24 cellular contexts compared by ENCODE assay signal in genomic region chr6:156875062-156875461, GRCh38.
"Had no signal": no experiment of that assay in that cellular context is flagged by ENCODE, and none has a peak within 500 bp of the region (broad histone marks: within the 10 kb centered on the region; RNA-seq: fewer than 3 reads in every experiment).

No MANE protein-coding gene starts in this region.

- DNase-seq: activated CD4-positive, alpha-beta T cell treated with anti-CD3 and anti-CD28 coated beads for 1 hour; activated CD4-positive, alpha-beta T cell treated with anti-CD3 and anti-CD28 coated beads, Interleukin-2, amount 50 U/mL, for 48 hours; activated effector memory CD4-positive, alpha-beta T cell treated with anti-CD3 and anti-CD28 coated beads, Interleukin-2, amount 50 U/mL, for 16 hours; activated T-cell treated with anti-CD3 and anti-CD28 coated beads, Interleukin-2, amount 50 U/mL, for 4 hours; cerebellar nuclear complex; cortex of kidney; erythroblast; foreskin melanocyte; glutamatergic neuron; hippocampal formation; islet precursor cell; left colon; lower lobe of right lung; nephron progenitor cell; occipital lobe; posterior cingulate gyrus; retina; stimulated activated CD4-positive, alpha-beta T cell treated with anti-CD3 and anti-CD28 coated beads, Interleukin-12 subunit alpha, Interleukin-12 subunit beta, amount 100 ng/mL, for 4 hours; stimulated activated CD4-positive, alpha-beta T cell treated with anti-CD3 and anti-CD28 coated beads, Interleukin-1b, Interleukin-23, amount 100 ng/mL, for 48 hours; stomach; WERI-Rb-1 had no signal

- H3K4me3 Mint-ChIP-seq: activated naive CD4-positive, alpha-beta T cell treated with anti-CD3 and anti-CD28 coated beads, Interleukin-2, amount 50 U/mL, for 24 hours; activated T-cell treated with anti-CD3 and anti-CD28 coated beads, Interleukin-2, amount 50 U/mL, for 4 hours; mesothelial cell of epicardium; nephron progenitor cell; type B pancreatic cell had no signal

- H3K9me3 Mint-ChIP-seq: activated naive CD4-positive, alpha-beta T cell treated with anti-CD3 and anti-CD28 coated beads, Interleukin-2, amount 50 U/mL, for 24 hours; activated T-cell treated with anti-CD3 and anti-CD28 coated beads, Interleukin-2, amount 50 U/mL, for 4 hours; mesothelial cell of epicardium; nephron progenitor cell had no signal

- H3K27me3 Mint-ChIP-seq: activated naive CD4-positive, alpha-beta T cell treated with anti-CD3 and anti-CD28 coated beads, Interleukin-2, amount 50 U/mL, for 24 hours; type B pancreatic cell had no signal

- ATAC-seq: activated T-cell treated with anti-CD3 and anti-CD28 coated beads, Interleukin-2, amount 50 U/mL, for 4 hours; left colon; lower lobe of right lung had no signal

- H3K27ac Mint-ChIP-seq: activated naive CD4-positive, alpha-beta T cell treated with anti-CD3 and anti-CD28 coated beads, Interleukin-2, amount 50 U/mL, for 24 hours; mesothelial cell of epicardium; type B pancreatic cell had no signal
